Comparison of ENCODE assay signal across 21 cellular contexts in genomic region chr5:76545184-76545583, GRCh38.
"Had no signal": no experiment of that assay in that cellular context is flagged by ENCODE, and none has a peak within 500 bp of the region (broad histone marks: within the 10 kb centered on the region; RNA-seq: fewer than 3 reads in every experiment).

No MANE protein-coding gene starts in this region.

- H3K27ac Mint-ChIP-seq: progenitor cell of endocrine pancreas had no signal

- H3K27ac ChIP-seq: foreskin keratinocyte, thoracic aorta, upper lobe of right lung had no signal

- ATAC-seq: activated CD8-positive, alpha-beta T cell treated with anti-CD3 and anti-CD28 coated beads for 36 hours; activated T-cell treated with anti-CD3 and anti-CD28 coated beads, Interleukin-2, amount 50 U/mL, for 4 hours; foreskin keratinocyte; left lobe of liver; upper lobe of right lung had no signal

- H3K36me3 ChIP-seq: spleen, thoracic aorta, upper lobe of right lung had no signal

- H3K9me3 Mint-ChIP-seq: activated CD8-positive, alpha-beta T cell treated with anti-CD3 and anti-CD28 coated beads for 36 hours; activated T-cell treated with anti-CD3 and anti-CD28 coated beads, Interleukin-2, amount 50 U/mL, for 4 hours; naive B cell had no signal

- H3K4me3 Mint-ChIP-seq: activated CD8-positive, alpha-beta T cell treated with anti-CD3 and anti-CD28 coated beads for 36 hours; brain; naive B cell had no signal

- H3K9me3 ChIP-seq: spleen, thoracic aorta, upper lobe of right lung had no signal

- H3K4me3 ChIP-seq: lung, spleen, thoracic aorta, upper lobe of right lung had no signal

- H3K36me3 Mint-ChIP-seq: naive B cell had no signal

- H3K27me3 Mint-ChIP-seq: activated CD8-positive, alpha-beta T cell treated with anti-CD3 and anti-CD28 coated beads for 36 hours; naive B cell had no signal

- H3K4me1 ChIP-seq: foreskin keratinocyte had no signal

- DNase-seq: activated CD8-positive, alpha-beta T cell treated with anti-CD3 and anti-CD28 coated beads for 36 hours; activated gamma-delta T cell; activated naive CD4-positive, alpha-beta T cell treated with anti-CD3 and anti-CD28 coated beads, Interleukin-2, amount 50 U/mL, for 16 hours; activated T-cell treated with anti-CD3 and anti-CD28 coated beads, Interleukin-2, amount 50 U/mL, for 4 hours; aorta; caudate nucleus; effector memory CD4-positive, alpha-beta T cell; foreskin keratinocyte; naive B cell; retina; spleen; stimulated activated CD4-positive, alpha-beta T cell treated with anti-CD3 and anti-CD28 coated beads, Interleukin-4, amount 100 ng/mL, for 1 hour; stimulated activated naive CD4-positive, alpha-beta T cell treated with Interleukin-2 at 50 U/mL for 16 hours; T-helper 1 cell; T-helper 9 cell; upper lobe of right lung had no signal

- H3K27me3 ChIP-seq: spleen, upper lobe of right lung had no signal
